21 cellular contexts compared by ENCODE assay signal in the genomic region with DNA sequence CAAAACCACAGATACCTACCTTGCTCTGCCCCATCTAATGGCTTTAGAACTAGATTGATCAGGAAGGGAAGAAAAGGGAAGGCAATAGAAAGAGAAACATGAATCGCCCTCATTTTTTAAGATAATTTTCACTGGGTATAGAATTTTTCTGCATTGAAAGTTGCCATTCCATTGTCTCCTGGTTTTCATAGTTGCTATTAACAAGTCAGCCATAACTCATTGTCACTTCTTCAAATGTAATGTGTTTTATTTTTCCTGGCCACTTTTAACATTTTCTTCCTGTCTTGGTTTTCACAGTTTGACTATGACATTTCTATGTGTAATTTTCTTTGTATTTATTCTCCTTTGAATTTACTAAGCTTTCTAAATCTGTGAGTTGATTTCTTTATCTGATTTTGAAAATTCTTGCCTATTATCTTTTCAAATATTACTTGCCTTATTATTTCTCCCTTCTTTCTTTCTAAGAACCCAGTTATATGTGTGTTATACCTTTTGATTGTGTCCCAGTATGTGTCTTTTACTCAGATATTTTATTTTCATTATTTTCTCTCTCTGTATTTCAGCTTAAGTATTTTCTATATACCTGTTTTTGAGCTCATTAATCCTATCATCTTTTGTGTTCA.
"Had no signal": no experiment of that assay in that cellular context is flagged by ENCODE, and none has a peak within 500 bp of the region (broad histone marks: within the 10 kb centered on the region; RNA-seq: fewer than 3 reads in every experiment).

No MANE protein-coding gene starts in this region.

- H3K4me3 ChIP-seq: esophagus squamous epithelium, mucosa of descending colon, spleen, tibial nerve, vagina had no signal

- H3K4me1 ChIP-seq: foreskin keratinocyte, spleen had no signal

- H3K27me3 ChIP-seq: vagina had no signal

- ATAC-seq: activated CD8-positive, alpha-beta memory T cell treated with anti-CD3 and anti-CD28 coated beads, Interleukin-2, amount 10 ng/mL, durations not matched to agents 7 days and 5 days; foreskin keratinocyte; left cardiac atrium; mucosa of descending colon; natural killer cell; sciatic nerve; stimulated activated memory B cell treated with anti-CD40 and anti-IgM and Interleukin-4, amounts not matched to agents 10 μg/mL and 1 μg/mL and 100 μg/mL, for 72 hours had no signal

- H3K27ac ChIP-seq: esophagus squamous epithelium, foreskin keratinocyte, spleen, tibial nerve, vagina had no signal

- FAIRE-seq: astrocyte, colon had no signal

- DNase-seq: activated CD4-positive, alpha-beta T cell treated with anti-CD3 and anti-CD28 coated beads for 1 hour; activated CD4-positive, alpha-beta T cell treated with anti-CD3 and anti-CD28 coated beads, Interleukin-2, amount 50 U/mL, for 48 hours; activated CD8-positive, alpha-beta memory T cell treated with anti-CD3 and anti-CD28 coated beads, Interleukin-2, amount 10 ng/mL, durations not matched to agents 7 days and 5 days; activated gamma-delta T cell treated with Interleukin-2 at 50 U/mL for 16 hours; activated naive CD8-positive, alpha-beta T cell treated with anti-CD3 and anti-CD28 coated beads, Interleukin-2, amount 10 ng/mL, durations not matched to agents 7 days and 5 days; activated T-cell treated with anti-CD3 and anti-CD28 coated beads, Interleukin-2, amount 50 U/mL, for 48 hours; esophagus squamous epithelium; foreskin keratinocyte; immature natural killer cell; left cardiac atrium; mucosa of descending colon; natural killer cell; nucleus accumbens; spleen; stimulated activated CD4-positive, alpha-beta T cell treated with anti-CD3 and anti-CD28 coated beads, Interleukin-1b, Interleukin-23, amount 100 ng/mL, for 48 hours had no signal

- H3K36me3 ChIP-seq: esophagus squamous epithelium, spleen, tibial nerve, vagina had no signal
